Comparison of ENCODE assay signal across 8 cellular contexts in genomic region chr6:131628726-131629125, GRCh38. TPM values are rescaled to one million over a fixed set of nuclear protein-coding genes. Genes with fewer than 3 reads are reported as not detected.
DNase-seq lines count a peak whose midpoint lies in the region; ATAC-seq lines count a peak whose summit lies in the region.

No MANE protein-coding gene starts in this region.

- no peak overlapping the region for H4K91ac ChIP-seq in neuronal stem cell (ENCODE audit: low read depth, low read length, poor library complexity)

- H3K23ac ChIP-seq in neuronal stem cell (ENCODE audit: low read depth, low read length, poor library complexity): no peak overlapping the region

- peaks cover 19% of the 10 kb centered on the region for H3K36me3 ChIP-seq in BLaER1
- peaks cover 3 to 25% of the 10 kb centered on the region in 2 donors for H3K36me3 ChIP-seq in neuronal stem cell (replicated peaks in 1 of 2; ENCODE audit: control insufficient read depth in 2 of 2, insufficient read depth in 2 of 2, low read length in 2 of 2)

- no peak overlapping the region for H2BK5ac ChIP-seq in neuronal stem cell (ENCODE audit: low read length)

- intact Hi-C loops in dendritic cell treated with granulocyte-macrophage colony-stimulating factor and Interleukin-4, amounts not matched to agents 40 ng/mL and 50 ng/mL, for 4 days (cut with micrococcal nuclease): loop anchor here (5.0 kb wide), 1 partner anchor 739 kb away; no protein-coding TSS in a partner anchor

- no peak for ATAC-seq in GM21528 (IDR thresholded peaks at IDR 0.05; ENCODE audit: low FRiP score, unreplicated experiment)
- ATAC-seq in GM21825 (IDR thresholded peaks at IDR 0.05; ENCODE audit: unreplicated experiment): no peak
- ATAC-seq in GM21390 (IDR thresholded peaks at IDR 0.05; ENCODE audit: unreplicated experiment): no peak

- H3K9me3 ChIP-seq in BLaER1 (no peaks in the 10 kb centered on the region), neuronal stem cell (replicated peaks in 1 of 2; ENCODE audit: control insufficient read depth in 2 of 2, insufficient read depth in 1 of 2, low read depth in 1 of 2, low read length in 2 of 2) (no peaks in the 10 kb centered on the region)

- H3K4me3 ChIP-seq in BLaER1 (peak overlapping the region; percentile 91), neuronal stem cell (ENCODE audit: low read length in 2 of 2) (peak overlapping the region in 1 of 2 donors; percentile 40)

- H3K14ac ChIP-seq in neuronal stem cell (ENCODE audit: low read length): no peak overlapping the region

- H3K4me3 Mint-ChIP-seq in dendritic cell treated with granulocyte-macrophage colony-stimulating factor and Interleukin-4, amounts not matched to agents 40 ng/mL and 50 ng/mL, for 4 days: no peak overlapping the region

- H3K4me1 Mint-ChIP-seq in dendritic cell treated with granulocyte-macrophage colony-stimulating factor and Interleukin-4, amounts not matched to agents 40 ng/mL and 50 ng/mL, for 4 days (ENCODE audit: low read depth): peaks cover 8% of the 10 kb centered on the region

- no peak overlapping the region for H2BK120ac ChIP-seq in neuronal stem cell (ENCODE audit: low read depth, low read length)

- no peaks in the 10 kb centered on the region for H3K9me3 Mint-ChIP-seq in dendritic cell treated with granulocyte-macrophage colony-stimulating factor and Interleukin-4, amounts not matched to agents 40 ng/mL and 50 ng/mL, for 4 days

- H2BK15ac ChIP-seq in neuronal stem cell (ENCODE audit: low read length): no peak overlapping the region

- no peaks in the 10 kb centered on the region for H3K27me3 ChIP-seq in BLaER1
- H3K27me3 ChIP-seq in neuronal stem cell (ENCODE audit: control insufficient read depth in 3 of 3, insufficient read depth in 3 of 3, low read depth in 1 of 3, low read length in 3 of 3): no peaks in the 10 kb centered on the region

- H2AFZ ChIP-seq in neuronal stem cell (ENCODE audit: low read length): peak overlapping the region; percentile 84

- DNase-seq in M059J (ENCODE audit: low read depth) (peak; percentile 7), neuronal stem cell (ENCODE audit: low spot score) (no peak), COLO668 (lab: John Stamatoyannopoulos, UW; ENCODE audit: unreplicated experiment) (no peak)

- no CpG with 5 or more reads among the region's 1 CpG for WGBS in neuronal stem cell (ENCODE audit: extremely low coverage in 2 of 2, insufficient read length in 2 of 2, insufficient replicate concordance in 1 of 2), 2 donors

- H3K18ac ChIP-seq in neuronal stem cell (ENCODE audit: low read length): no peak overlapping the region

- H3K36me3 Mint-ChIP-seq in dendritic cell treated with granulocyte-macrophage colony-stimulating factor and Interleukin-4, amounts not matched to agents 40 ng/mL and 50 ng/mL, for 4 days (ENCODE audit: low read depth): peaks cover 31% of the 10 kb centered on the region

- no peak overlapping the region for H4K8ac ChIP-seq in neuronal stem cell (ENCODE audit: low read depth, low read length)

- no peak overlapping the region for H2AK5ac ChIP-seq in neuronal stem cell (ENCODE audit: low read depth, low read length)

- H2BK12ac ChIP-seq in neuronal stem cell (ENCODE audit: low read length): no peak overlapping the region

- H3K27ac Mint-ChIP-seq in dendritic cell treated with granulocyte-macrophage colony-stimulating factor and Interleukin-4, amounts not matched to agents 40 ng/mL and 50 ng/mL, for 4 days: peak overlapping the region; percentile 94

- H3K27ac ChIP-seq in BLaER1: no peak overlapping the region
- no peak overlapping the region for H3K27ac ChIP-seq in neuronal stem cell (replicated peaks; ENCODE audit: low read length)

- H4K20me1 ChIP-seq in BLaER1: no peaks in the 10 kb centered on the region

- peak overlapping the region; percentile 87; the same call in 1 of the 2 replicates for H3K9ac ChIP-seq in BLaER1
- no peak overlapping the region for H3K9ac ChIP-seq in neuronal stem cell (ENCODE audit: low read depth, low read length, poor library complexity)

- H3K4ac ChIP-seq in neuronal stem cell (ENCODE audit: low read length): no peak overlapping the region

- H3K4me2 ChIP-seq in BLaER1 (peak overlapping the region; percentile 68), neuronal stem cell (ENCODE audit: insufficient read depth, low read length, poor library complexity, severe bottlenecking) (no peak overlapping the region)

- no peaks in the 10 kb centered on the region for H3K79me1 ChIP-seq in neuronal stem cell (ENCODE audit: low read depth, low read length)

- peaks cover 18% of the 10 kb centered on the region for H3K4me1 ChIP-seq in BLaER1
- H3K4me1 ChIP-seq in neuronal stem cell (ENCODE audit: control insufficient read depth in 2 of 2, insufficient read depth in 1 of 2, low read depth in 1 of 2, low read length in 2 of 2): peaks cover 0 to 2% of the 10 kb centered on the region in 2 donors

- H3K27me3 Mint-ChIP-seq in dendritic cell treated with granulocyte-macrophage colony-stimulating factor and Interleukin-4, amounts not matched to agents 40 ng/mL and 50 ng/mL, for 4 days: peaks cover 2% of the 10 kb centered on the region

RNA-seq across cellular contexts. Expression of gene MED23, which starts 0.7 kb away (rescaled TPM):
- total RNA-seq in M059J (2014; rRNA removed; shearing (Covaris generic)): 21.6 and 35.0 TPM in 2 replicates
- polyA plus RNA-seq in neuronal stem cell (2013, experiment 1 of 2): 13.2 TPM
- 13.4 TPM for polyA plus RNA-seq in neuronal stem cell (2013, experiment 2 of 2)

RNA-seq across cellular contexts. Expression of gene ENPP3, which starts 8.4 kb away (rescaled TPM):
- 0.02 and 0.54 TPM in 2 replicates for total RNA-seq in M059J (2014; rRNA removed; shearing (Covaris generic))
- 0.07 TPM for polyA plus RNA-seq in neuronal stem cell (2013, experiment 1 of 2)
- polyA plus RNA-seq in neuronal stem cell (2013, experiment 2 of 2): 0.18 TPM

RNA-seq across cellular contexts. Expression of gene ARG1, which starts 55.7 kb away (rescaled TPM):
- not detected in 2 replicates for total RNA-seq in M059J (2014; rRNA removed; shearing (Covaris generic))
- not detected for polyA plus RNA-seq in neuronal stem cell (2013, experiment 1 of 2)
- not detected for polyA plus RNA-seq in neuronal stem cell (2013, experiment 2 of 2)
